20 cellular contexts compared by ENCODE assay signal in genomic region chr11:20374746-20375305, GRCh38. TPM values are rescaled to one million over a fixed set of nuclear protein-coding genes. Genes with fewer than 3 reads are reported as not detected.
DNase-seq lines count a peak whose midpoint lies in the region; ATAC-seq and TF ChIP-seq lines count a peak whose summit lies in the region.
"Had no signal": no experiment of that assay in that cellular context is flagged by ENCODE, and none has a peak within 500 bp of the region (broad histone marks: within the 10 kb centered on the region; RNA-seq: fewer than 3 reads in every experiment).

No MANE protein-coding gene starts in this region.

- H3K36me3 ChIP-seq in BLaER1, result peaks cover 33% of the 10 kb centered on the region

- 0 out of 2 replicates have a peak overlapping the region, but pooled peaks have one; percentile 23 for H3K4me2 ChIP-seq in BLaER1

- ATAC-seq in foreskin keratinocyte (peak; percentile 78), HG03108 (IDR thresholded peaks at IDR 0.05; ENCODE audit: unreplicated experiment) (no peak)
- ATAC-seq: lower lobe of right lung had no signal

- H3K9me3 ChIP-seq in BLaER1, result no peaks in the 10 kb centered on the region
- H3K9me3 ChIP-seq: lower lobe of right lung, tibial nerve had no signal

- no peak overlapping the region for H3K9ac ChIP-seq in BLaER1
- H3K9ac ChIP-seq: BLaER1 treated with 17β-estradiol and CSF1 and Interleukin-3, amounts not matched to agents 10 nM and 100 nM; parathyroid adenoma had no signal

- H3K27me3 ChIP-seq in BLaER1 (no peaks in the 10 kb centered on the region), foreskin keratinocyte (no peaks in the 10 kb centered on the region)
- H3K27me3 ChIP-seq: BLaER1 treated with 17β-estradiol and CSF1 and Interleukin-3, amounts not matched to agents 10 nM and 100 nM; tibial nerve had no signal

- H4K20me1 ChIP-seq in BLaER1, result no peaks in the 10 kb centered on the region
- H4K20me1 ChIP-seq: BLaER1 treated with 17β-estradiol and CSF1 and Interleukin-3, amounts not matched to agents 10 nM and 100 nM had no signal

- H3K4me1 ChIP-seq in BLaER1, result peaks cover 7% of the 10 kb centered on the region
- H3K4me1 ChIP-seq in foreskin keratinocyte, result peaks cover 7% of the 10 kb centered on the region
- H3K4me1 ChIP-seq: lower lobe of right lung, parathyroid adenoma had no signal

- TF ChIP-seq CTCF in foreskin keratinocyte (conservative IDR thresholded peaks at IDR 0.05), result no peak

- no peak overlapping the region for H3K4me3 ChIP-seq in BLaER1
- H3K4me3 ChIP-seq: BLaER1 treated with 17β-estradiol and CSF1 and Interleukin-3, amounts not matched to agents 10 nM and 100 nM; lower lobe of right lung; tibial nerve had no signal

- DNase-seq in A172 (ENCODE audit: low spot score) (peak; percentile 16), T1000 (lab: John Stamatoyannopoulos, UW) (peak; percentile 5), foreskin keratinocyte (no peak), SHP77 (lab: John Stamatoyannopoulos, UW) (no peak), middle frontal gyrus (ENCODE audit: extremely low spot score, low spot score) (no peak)
- DNase-seq: activated B cell treated with CpG ODN at 0.5 μM for 24 hours; activated CD8-positive, alpha-beta memory T cell treated with anti-CD3 and anti-CD28 coated beads, Interleukin-2, amount 50 U/mL, for 4 hours; activated naive CD4-positive, alpha-beta T cell treated with anti-CD3 and anti-CD28 coated beads, Interleukin-2, amount 10 ng/mL, durations not matched to agents 7 days and 5 days; DMS79 treated with DMSO at 0.1 percent for 48 hours; immature natural killer cell; Karpas-422; lower lobe of right lung; naive B cell; NCI-H2171; NCI-H774 had no signal

- H3K27ac ChIP-seq in BLaER1 (no peak overlapping the region), foreskin keratinocyte (peak overlapping the region; percentile 35)
- H3K27ac ChIP-seq: lower lobe of right lung, parathyroid adenoma had no signal

RNA-seq across cellular contexts. Expression of gene HTATIP2, which starts 11.3 kb away (rescaled TPM):
- 29.0 and 36.9 TPM in 2 replicates for total RNA-seq in A172 (2014; rRNA removed; shearing (Covaris generic))
- total RNA-seq in foreskin keratinocyte, result 24.2 and 26.7 TPM in 2 replicates
- polyA plus RNA-seq in foreskin keratinocyte, result 32.8 and 35.0 TPM in 2 replicates

RNA-seq across cellular contexts. Expression of gene PRMT3, which starts 12.7 kb away (rescaled TPM):
- 49.9 and 61.5 TPM in 2 replicates for total RNA-seq in A172 (2014; rRNA removed; shearing (Covaris generic))
- total RNA-seq in foreskin keratinocyte, result 22.4 and 26.5 TPM in 2 replicates
- polyA plus RNA-seq in foreskin keratinocyte, result 10.5 and 12.7 TPM in 2 replicates

Comparison
In these comparisons a context has a peak if more than half of its experiments do, and no peak if none do; other contexts are left out.
1. DNase-seq: peak in A172 (single experiment) and T1000 (single experiment); none in foreskin keratinocyte (0 of 2), SHP77 (0 of 2) and middle frontal gyrus (single experiment).